9 cellular contexts compared by ENCODE assay signal in the genomic region with DNA sequence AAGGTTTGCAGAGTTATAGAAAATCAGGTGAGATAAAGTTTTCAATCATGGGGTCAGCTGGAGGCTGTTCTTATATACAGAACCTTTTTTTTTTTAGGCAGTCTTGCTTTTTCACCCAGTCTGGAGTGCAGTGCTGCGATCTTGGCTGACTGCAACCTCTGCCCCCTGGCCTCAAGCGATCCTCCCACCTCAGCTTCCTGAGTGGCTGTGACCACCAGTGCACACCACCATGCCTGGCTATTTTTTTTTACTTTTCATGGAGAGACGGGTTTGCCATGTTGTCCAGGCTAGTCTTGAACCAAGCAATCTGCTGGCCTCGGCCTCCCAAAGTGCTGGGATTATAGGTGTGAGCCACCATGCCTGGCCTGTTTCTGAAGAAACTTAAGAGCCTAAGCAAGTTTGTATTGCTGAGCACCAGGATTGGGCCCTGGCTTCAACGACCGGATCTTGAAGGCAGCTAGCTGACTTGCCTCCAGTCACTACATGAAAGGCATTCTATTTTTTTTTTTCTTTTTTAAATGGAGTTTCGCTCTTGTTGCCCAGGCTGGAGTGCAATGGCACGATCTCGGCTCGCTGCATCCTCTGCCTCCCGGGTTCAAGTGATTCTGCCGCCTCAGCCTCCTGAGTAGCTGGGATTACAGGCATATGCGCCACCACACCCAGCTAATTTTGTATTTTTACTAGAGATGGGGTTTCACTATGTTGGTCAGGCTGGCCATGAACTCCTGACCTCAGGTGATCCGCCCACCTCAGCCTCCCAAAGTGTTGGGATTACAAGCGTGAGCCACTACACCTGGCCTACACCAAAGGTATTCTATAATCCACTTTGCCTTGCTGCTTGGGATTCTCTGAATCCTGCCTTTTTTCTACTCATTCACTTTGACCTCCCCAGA. TPM values are rescaled to one million over a fixed set of nuclear protein-coding genes. Genes with fewer than 3 reads are reported as not detected.
DNase-seq lines count a peak whose midpoint lies in the region; ATAC-seq and TF ChIP-seq lines count a peak whose summit lies in the region.
"Had no signal": no experiment of that assay in that cellular context is flagged by ENCODE, and none has a peak within 500 bp of the region (broad histone marks: within the 10 kb centered on the region; RNA-seq: fewer than 3 reads in every experiment).

No MANE protein-coding gene starts in this region.

- H3K27me3 Mint-ChIP-seq in stimulated activated naive CD8-positive, alpha-beta T cell treated with anti-CD3 and anti-CD28 coated beads, Interleukin-15, Interleukin-2, amounts not matched to agents 100 ng/mL and 50 ng/mL, for 24 hours, result no peaks in the 10 kb centered on the region
- H3K27me3 Mint-ChIP-seq in activated CD8-positive, alpha-beta T cell treated with anti-CD3 and anti-CD28 coated beads for 36 hours, result no peaks in the 10 kb centered on the region

- H3K4me3 Mint-ChIP-seq in stimulated activated naive CD8-positive, alpha-beta T cell treated with anti-CD3 and anti-CD28 coated beads, Interleukin-15, Interleukin-2, amounts not matched to agents 100 ng/mL and 50 ng/mL, for 24 hours, result peak overlapping the region; percentile 15
- H3K4me3 Mint-ChIP-seq in activated CD8-positive, alpha-beta T cell treated with anti-CD3 and anti-CD28 coated beads for 36 hours, result no peak overlapping the region

- POLR2A ChIA-PET in activated CD8-positive, alpha-beta T cell treated with anti-CD3 and anti-CD28 coated beads for 36 hours (lab: Charles Lee), result interaction anchor here (0.8 to 3.5 kb wide), 3 partner anchors 7 to 36 kb away, joined by 3 to 14 read pairs (median 3); partner anchors contain the start of gene XBP1

- no peak for ATAC-seq in stimulated activated naive CD8-positive, alpha-beta T cell treated with anti-CD3 and anti-CD28 coated beads, Interleukin-15, Interleukin-2, amounts not matched to agents 100 U/mL and 50 U/mL, for 24 hours
- peak; percentile 27 for ATAC-seq in HG03064 (IDR thresholded peaks at IDR 0.05; ENCODE audit: low read depth, unreplicated experiment)
- ATAC-seq in activated CD8-positive, alpha-beta T cell treated with anti-CD3 and anti-CD28 coated beads for 36 hours, result peak; percentile 29

- no peaks in the 10 kb centered on the region for H3K9me3 Mint-ChIP-seq in stimulated activated naive CD8-positive, alpha-beta T cell treated with anti-CD3 and anti-CD28 coated beads, Interleukin-15, Interleukin-2, amounts not matched to agents 100 ng/mL and 50 ng/mL, for 24 hours
- H3K9me3 Mint-ChIP-seq in activated CD8-positive, alpha-beta T cell treated with anti-CD3 and anti-CD28 coated beads for 36 hours, result no peaks in the 10 kb centered on the region

- H3K36me3 Mint-ChIP-seq in stimulated activated naive CD8-positive, alpha-beta T cell treated with anti-CD3 and anti-CD28 coated beads, Interleukin-15, Interleukin-2, amounts not matched to agents 100 ng/mL and 50 ng/mL, for 24 hours (ENCODE audit: low read depth), result peaks cover 68% of the 10 kb centered on the region
- peaks cover 44% of the 10 kb centered on the region for H3K36me3 Mint-ChIP-seq in activated CD8-positive, alpha-beta T cell treated with anti-CD3 and anti-CD28 coated beads for 36 hours (ENCODE audit: low read depth)

- DNase-seq in stimulated activated naive CD8-positive, alpha-beta T cell treated with anti-CD3 and anti-CD28 coated beads, Interleukin-15, Interleukin-2, amounts not matched to agents 100 U/mL and 50 U/mL, for 24 hours, result no peak
- no peak for DNase-seq in activated CD8-positive, alpha-beta T cell treated with anti-CD3 and anti-CD28 coated beads for 36 hours
- DNase-seq in GM13977 (ENCODE audit: low spot score) (no peak), HCEC 1CT (no peak), AG20443 (ENCODE audit: low spot score) (no peak), germinal center (ENCODE audit: low spot score) (no peak)
- DNase-seq: NCI-H1694 had no signal

- TF ChIP-seq CTCF in activated CD8-positive, alpha-beta T cell treated with anti-CD3 and anti-CD28 coated beads for 36 hours (IDR thresholded peaks at IDR 0.05), result no peak
- TF ChIP-seq CTCF in GM13977 (IDR thresholded peaks at IDR 0.05; ENCODE audit: extremely low read depth, insufficient read depth, missing control alignments), result no peak

- CTCF ChIA-PET in activated CD8-positive, alpha-beta T cell treated with anti-CD3 and anti-CD28 coated beads for 36 hours (lab: Charles Lee), result interaction anchor here (3.9 kb wide), 1 partner anchor 36 kb away, joined by 32 read pairs; no protein-coding TSS in a partner anchor

- peak overlapping the region; percentile 17 for H3K27ac Mint-ChIP-seq in stimulated activated naive CD8-positive, alpha-beta T cell treated with anti-CD3 and anti-CD28 coated beads, Interleukin-15, Interleukin-2, amounts not matched to agents 100 ng/mL and 50 ng/mL, for 24 hours
- peak overlapping the region; percentile 69 for H3K27ac Mint-ChIP-seq in activated CD8-positive, alpha-beta T cell treated with anti-CD3 and anti-CD28 coated beads for 36 hours

- in situ Hi-C loops in GM13977 (cut with MboI; ENCODE audit: low pct_unique_long_range_greater_than_20kb, low sequenced_read_pairs, unreplicated experiment), result no loop called here

- intact Hi-C loops in activated CD8-positive, alpha-beta T cell treated with anti-CD3 and anti-CD28 coated beads for 36 hours (cut with micrococcal nuclease), result no loop called here

- H3K4me1 Mint-ChIP-seq in stimulated activated naive CD8-positive, alpha-beta T cell treated with anti-CD3 and anti-CD28 coated beads, Interleukin-15, Interleukin-2, amounts not matched to agents 100 ng/mL and 50 ng/mL, for 24 hours (ENCODE audit: low read depth), result peaks cover 66% of the 10 kb centered on the region
- H3K4me1 Mint-ChIP-seq in activated CD8-positive, alpha-beta T cell treated with anti-CD3 and anti-CD28 coated beads for 36 hours (ENCODE audit: low read depth), result peaks cover 58% of the 10 kb centered on the region

RNA-seq across cellular contexts. Expression of gene XBP1, which starts 7.6 kb away (rescaled TPM):
- 100 to 1,000 TPM; 102 to 103 TPM for total RNA-seq in activated CD8-positive, alpha-beta T cell treated with anti-CD3 and anti-CD28 coated beads for 36 hours

RNA-seq across cellular contexts. Expression of gene CCDC117, which starts 20.2 kb away (rescaled TPM):
- total RNA-seq in activated CD8-positive, alpha-beta T cell treated with anti-CD3 and anti-CD28 coated beads for 36 hours, result 10 to 100 TPM; 25.5 to 26.2 TPM

RNA-seq across cellular contexts. Expression of gene HSCB, which starts 50.9 kb away (rescaled TPM):
- 10 to 100 TPM; 16.5 to 17.5 TPM for total RNA-seq in activated CD8-positive, alpha-beta T cell treated with anti-CD3 and anti-CD28 coated beads for 36 hours

RNA-seq across cellular contexts. Expression of gene CHEK2, which starts 51.1 kb away (rescaled TPM):
- 10 to 100 TPM; 15.4 to 17.3 TPM for total RNA-seq in activated CD8-positive, alpha-beta T cell treated with anti-CD3 and anti-CD28 coated beads for 36 hours
